In genomic region chr3:181358555-181358954, GRCh38 we compare ENCODE assay signal across 14 cellular contexts.
DNase-seq lines count a peak whose midpoint lies in the region; ATAC-seq, FAIRE-seq and TF ChIP-seq lines count a peak whose summit lies in the region.
"Had no signal": no experiment of that assay in that cellular context is flagged by ENCODE, and none has a peak within 500 bp of the region (broad histone marks: within the 10 kb centered on the region; RNA-seq: fewer than 3 reads in every experiment).

No MANE protein-coding gene starts in this region.

- H3K27ac ChIP-seq in GM12878 (ENCODE audit: control insufficient read depth, insufficient read depth) (no peak overlapping the region), trophoblast cell (ENCODE audit: low read depth, low read length) (no peak overlapping the region)

- ATAC-seq in GM18861 (IDR thresholded peaks at IDR 0.05; ENCODE audit: unreplicated experiment) (peak; percentile 53), GM21723 (IDR thresholded peaks at IDR 0.05; ENCODE audit: unreplicated experiment) (peak; percentile 70), HG03139 (IDR thresholded peaks at IDR 0.05; ENCODE audit: unreplicated experiment) (peak; percentile 76), GM12878 (peak; percentile 59)

- H3K9me3 ChIP-seq in GM12878 (replicated peaks; ENCODE audit: control insufficient read depth, insufficient read depth, low read length) (no peaks in the 10 kb centered on the region), trophoblast cell (ENCODE audit: insufficient read depth, low read depth, low read length) (no peaks in the 10 kb centered on the region)

- intact Hi-C loops in GM12878 (cut with micrococcal nuclease; ENCODE audit: unreplicated experiment), result no loop called here

- RAD21 ChIA-PET in GM12878 (lab: Charles Lee; ENCODE audit: unreplicated experiment), result no interaction called here

- SMC1A ChIA-PET in GM12878 (lab: Charles Lee; ENCODE audit: uncharacterized antibody, unreplicated experiment), result no interaction called here

- DNase-seq in GM12878 (ENCODE audit: low read depth, low spot score), result peak; percentile 9
- DNase-seq in mucosa of gallbladder (ENCODE audit: low spot score), result no peak
- DNase-seq in NCI-H2081 (lab: John Stamatoyannopoulos, UW), result no peak
- DNase-seq in trophoblast cell, result no peak
- DNase-seq in GM12892 (ENCODE audit: insufficient read length), result no peak
- DNase-seq: activated CD4-positive, alpha-beta T cell treated with anti-CD3 and anti-CD28 coated beads, Interleukin-2, amount 50 U/mL, for 1 hour; C1 segment of cervical spinal cord; dermis blood vessel endothelial cell; KBM-7; NCI-H1694 had no signal

- H2AFZ ChIP-seq in GM12878 (ENCODE audit: control insufficient read depth, low read depth, low read length), result no peak overlapping the region
- H2AFZ ChIP-seq in trophoblast cell (ENCODE audit: insufficient read depth, low read length, poor library complexity), result no peak overlapping the region

- H4K91ac ChIP-seq in trophoblast cell (ENCODE audit: low read depth, low read length), result no peak overlapping the region

- H2BK5ac ChIP-seq in trophoblast cell (ENCODE audit: low read depth, low read length, poor library complexity), result no peak overlapping the region

- H3K4me1 ChIP-seq in GM12878 (ENCODE audit: control insufficient read depth, insufficient read depth, low read length) (no peaks in the 10 kb centered on the region), trophoblast cell (ENCODE audit: control insufficient read depth in 1 of 2, insufficient read depth in 2 of 2, low read length in 2 of 2) (no peaks in the 10 kb centered on the region)

- no peak overlapping the region for H2BK12ac ChIP-seq in trophoblast cell (ENCODE audit: low read length)

- H2BK120ac ChIP-seq in trophoblast cell (ENCODE audit: insufficient read depth, low read length, poor library complexity), result no peak overlapping the region

- H3K4me2 ChIP-seq in GM12878 (ENCODE audit: control insufficient read depth, insufficient read depth) (no peak overlapping the region), trophoblast cell (ENCODE audit: low read length) (no peak overlapping the region)
- H3K4me2 ChIP-seq: smooth muscle cell had no signal

- no peak overlapping the region for H4K12ac ChIP-seq in trophoblast cell (ENCODE audit: low read depth, low read length)

- H3K79me2 ChIP-seq in GM12878 (ENCODE audit: control insufficient read depth, insufficient read depth, low read length) (no peaks in the 10 kb centered on the region), trophoblast cell (ENCODE audit: control insufficient read depth, insufficient read depth, low read length, poor library complexity) (no peaks in the 10 kb centered on the region)

- CTCF ChIA-PET in GM12878 (lab: Yijun Ruan, JAX), result no interaction called here

- in situ Hi-C loops in GM12878 (cut with MboI), result no loop called here

- no peak overlapping the region for H3K18ac ChIP-seq in trophoblast cell (ENCODE audit: low read length)

- BruUV-seq in GM12878 (replicated peaks; lab: Mats Ljungman, UMichigan), result no TSS peak

- H4K20me1 ChIP-seq in GM12878 (ENCODE audit: control insufficient read depth, insufficient read depth), result no peaks in the 10 kb centered on the region

- H3K4ac ChIP-seq in trophoblast cell (ENCODE audit: low read depth, low read length), result no peak overlapping the region

- no peak for TF ChIP-seq RAD21 in GM12878 (IDR thresholded peaks at IDR 0.05; ENCODE audit: insufficient read depth, low read depth, low read length)

- H3K27me3 ChIP-seq in GM12878 (replicated peaks in 1 of 2; ENCODE audit: control insufficient read depth in 2 of 2, insufficient read depth in 2 of 2, low read length in 1 of 2), result no peaks in the 10 kb centered on the region
- H3K27me3 ChIP-seq in trophoblast cell (ENCODE audit: insufficient read depth, low read length), result no peaks in the 10 kb centered on the region

- POLR2A ChIA-PET in GM12878 (lab: Charles Lee), result no interaction called here

- H4K8ac ChIP-seq in trophoblast cell (ENCODE audit: low read depth, low read length), result no peak overlapping the region

- H3K9ac ChIP-seq in GM12878 (ENCODE audit: control insufficient read depth, insufficient read depth, low read length) (no peak overlapping the region), trophoblast cell (ENCODE audit: low read length) (no peak overlapping the region)

- no peak overlapping the region for H2AK5ac ChIP-seq in trophoblast cell (ENCODE audit: low read length)

- no peak for TF ChIP-seq CTCF in GM12878 (IDR thresholded peaks at IDR 0.05 in 2 of 3, conservative IDR thresholded peaks at IDR 0.05 in 1 of 3; ENCODE audit: control insufficient read depth in 2 of 3, extremely low read depth in 1 of 3, insufficient read depth in 1 of 3, low read depth in 3 of 3, low read length in 3 of 3)

- FAIRE-seq in GM12878 (lab: Jason Lieb, UNC) (no peak), GM12892 (lab: Jason Lieb, UNC) (no peak)

- TF ChIP-seq POLR2A in GM12878 (IDR thresholded peaks at IDR 0.05; ENCODE audit: low read depth, low read length) (no peak), GM12892 (IDR thresholded peaks at IDR 0.05; ENCODE audit: low read depth, low read length) (no peak)

- WGBS in GM12878 (ENCODE audit: insufficient coverage, insufficient replicate concordance, low lambda C conversion rate, missing lambda C conversion rate), result 2% methylated on average over 3 of the region's 3 CpGs
- no CpG with 5 or more reads among the region's 3 CpGs for WGBS in trophoblast cell (ENCODE audit: extremely low coverage, insufficient coverage, insufficient read length)

- H3K23ac ChIP-seq in trophoblast cell (ENCODE audit: low read length), result no peak overlapping the region

- H3K4me3 ChIP-seq in GM12878, result no peak overlapping the region
- H3K4me3 ChIP-seq in trophoblast cell (ENCODE audit: low read depth, low read length), result no peak overlapping the region
- H3K4me3 ChIP-seq: smooth muscle cell had no signal

- no peak overlapping the region for H3K14ac ChIP-seq in trophoblast cell (ENCODE audit: low read length)

- H3K79me1 ChIP-seq in trophoblast cell (ENCODE audit: low read length), result no peaks in the 10 kb centered on the region

- H3K36me3 ChIP-seq in GM12878 (ENCODE audit: control insufficient read depth in 2 of 2, insufficient read depth in 2 of 2, low read length in 1 of 2) (no peaks in the 10 kb centered on the region), trophoblast cell (ENCODE audit: control insufficient read depth in 1 of 2, insufficient read depth in 2 of 2, low read length in 2 of 2) (no peaks in the 10 kb centered on the region)

- TF ChIP-seq EP300 in GM12878 (IDR thresholded peaks at IDR 0.05; ENCODE audit: borderline replicate concordance in 1 of 2, control insufficient read depth in 1 of 2, low read depth in 2 of 2, low read length in 2 of 2), result no peak

TF ChIP-seq in GM12878, 131 proteins besides CTCF, POLR2A, EP300 and RAD21:
- TF ChIP-seq FOXK2 (IDR thresholded peaks at IDR 0.05), result no peak
- no peak for TF ChIP-seq KAT2A (conservative IDR thresholded peaks at IDR 0.05; ENCODE audit: control insufficient read depth, low read depth, low read length)
- peak; percentile 57 for TF ChIP-seq RUNX3 (IDR thresholded peaks at IDR 0.05; ENCODE audit: low read length)
- TF ChIP-seq CREB1 (IDR thresholded peaks at IDR 0.05; ENCODE audit: low read depth), result no peak
- TF ChIP-seq ZBTB40 (IDR thresholded peaks at IDR 0.05; ENCODE audit: borderline replicate concordance), result no peak
- peak; percentile 41; the same call in 1 of the 2 replicates for TF ChIP-seq NFIC (IDR thresholded peaks at IDR 0.05; ENCODE audit: low read depth, low read length)
- TF ChIP-seq JUNB (IDR thresholded peaks at IDR 0.05), result peak; percentile 78
- TF ChIP-seq IRF4 (IDR thresholded peaks at IDR 0.05; ENCODE audit: low read depth, low read length), result peak; percentile 48; the same call in 1 of the 2 replicates
- TF ChIP-seq POLR2AphosphoS2 (IDR thresholded peaks at IDR 0.05; ENCODE audit: low read depth, low read length), result no peak
- TF ChIP-seq KLF5 (IDR thresholded peaks at IDR 0.05; ENCODE audit: partially characterized antibody), result no peak
- TF ChIP-seq ZZZ3 (IDR thresholded peaks at IDR 0.05; ENCODE audit: control insufficient read depth, insufficient read length, low read depth), result no peak
- 0 out of 2 replicates have a peak, but pooled peaks have one; percentile 33 for TF ChIP-seq MEF2A (IDR thresholded peaks at IDR 0.05; ENCODE audit: insufficient read depth, low read depth, low read length)
